ENCODE assay signal across 17 cellular contexts in genomic region chr11:113440816-113441215, GRCh38. TPM values are rescaled to one million over a fixed set of nuclear protein-coding genes. Genes with fewer than 3 reads are reported as not detected.
DNase-seq lines count a peak whose midpoint lies in the region; ATAC-seq and TF ChIP-seq lines count a peak whose summit lies in the region.
"Had no signal": no experiment of that assay in that cellular context is flagged by ENCODE, and none has a peak within 500 bp of the region (broad histone marks: within the 10 kb centered on the region; RNA-seq: fewer than 3 reads in every experiment).

No MANE protein-coding gene starts in this region.

- H3K9me3 ChIP-seq in heart right ventricle: no peaks in the 10 kb centered on the region
- no peaks in the 10 kb centered on the region for H3K9me3 ChIP-seq in testis
- H3K9me3 ChIP-seq: Caco-2, HAP-1 had no signal

- DNase-seq in RPMI7951 (ENCODE audit: low read depth) (peak; percentile 49), caudate nucleus (lab: John Stamatoyannopoulos, UW) (peak in 23 of 61 donors; percentile 8 to 84 (median 43)), posterior vena cava (ENCODE audit: low spot score) (peak; percentile 19), heart right ventricle (no peak), iPS-NIHi11 (ENCODE audit: low spot score) (no peak), testis (no peak)
- DNase-seq: Caco-2; CD4-positive, CD25-positive, alpha-beta regulatory T cell; CD8-positive, alpha-beta T cell; DMS53; GOT3; HFFc6 had no signal

- H3K27ac ChIP-seq in caudate nucleus (ENCODE audit: low read depth, low read length) (peak overlapping the region; percentile 22), heart right ventricle (no peak overlapping the region), testis (no peak overlapping the region)
- H3K27ac ChIP-seq: C4-2B had no signal

- H3K4me3 ChIP-seq in heart right ventricle: no peak overlapping the region
- H3K4me3 ChIP-seq in testis: no peak overlapping the region
- H3K4me3 ChIP-seq: HAP-1 had no signal

- peaks cover 0 to 60% (median 29%) of the 10 kb centered on the region in 7 donors for H3K27me3 ChIP-seq in heart right ventricle
- no peaks in the 10 kb centered on the region for H3K27me3 ChIP-seq in testis

- TF ChIP-seq CTCF in heart right ventricle (IDR thresholded peaks at IDR 0.05): no peak
- no peak for TF ChIP-seq CTCF in testis (IDR thresholded peaks at IDR 0.05)

- TF ChIP-seq POLR2A in testis (IDR thresholded peaks at IDR 0.05): no peak

- 85 to 94% methylated on average over 2 of the region's 2 CpGs for WGBS in heart right ventricle, 2 donors
- 92 to 98% methylated on average over 2 of the region's 2 CpGs for WGBS in testis, 2 donors

- peaks cover 0 to 4% (median 0%) of the 10 kb centered on the region in 9 donors for H3K4me1 ChIP-seq in heart right ventricle
- H3K4me1 ChIP-seq in testis: no peaks in the 10 kb centered on the region
- H3K4me1 ChIP-seq: Caco-2, HAP-1 had no signal

- H3K36me3 ChIP-seq in heart right ventricle (no peaks in the 10 kb centered on the region), testis (ENCODE audit: low read depth, missing control alignments) (no peaks in the 10 kb centered on the region)
- H3K36me3 ChIP-seq: HAP-1 had no signal

- ATAC-seq in heart right ventricle: no peak
- ATAC-seq: CD8-positive, alpha-beta T cell had no signal

- intact Hi-C loops in posterior vena cava (cut with DNase I): no loop called here
- intact Hi-C loops in heart right ventricle (cut with DNase I): no loop called here
- intact Hi-C loops in testis (cut with DNase I; ENCODE audit: low total_unique reads): no loop called here

RNA-seq across cellular contexts. Expression of gene DRD2, which starts 34.4 kb away (rescaled TPM):
- total RNA-seq in RPMI7951 (2014; rRNA removed; shearing (Covaris generic)): 8.2 and 10.7 TPM in 2 replicates
- total RNA-seq in posterior vena cava (under 1 TPM; 0.29 to 0.51 TPM), heart right ventricle (under 1 TPM in 1 of 10 donors, not detected in 9; 0.09 TPM), testis (1 to 10 TPM in 1 of 2 donors, under 1 TPM in 1; 0.74 to 2.5 TPM)
- polyA plus RNA-seq in heart right ventricle (under 1 TPM in 1 of 2 donors, not detected in 1; 0.01 TPM), testis (ENCODE audit: insufficient read depth, low read depth, low replicate concordance) (2.6 TPM)
- total RNA-seq: A172; CD4-positive, CD25-positive, alpha-beta regulatory T cell; CD8-positive, alpha-beta T cell; HFFc6 had no signal
- polyA plus RNA-seq: BJ had no signal

RNA-seq across cellular contexts. Expression of gene ANKK1, which starts 53.2 kb away (rescaled TPM):
- total RNA-seq in RPMI7951 (2014; rRNA removed; shearing (Covaris generic)): 0.20 and 0.24 TPM in 2 replicates
- total RNA-seq in posterior vena cava (under 1 TPM in 1 of 2 donors, not detected in 1; 0.23 TPM), heart right ventricle (not detected), testis (1 to 10 TPM; 2.1 to 2.2 TPM)
- polyA plus RNA-seq in heart right ventricle (under 1 TPM; 0.06 to 0.37 TPM), testis (ENCODE audit: insufficient read depth, low read depth, low replicate concordance) (2.5 TPM)
- total RNA-seq: A172, Daoy, HFFc6 had no signal
- polyA plus RNA-seq: BJ had no signal

Comparison
In these comparisons a context has a peak if more than half of its experiments do, and no peak if none do; other contexts are left out.
1. DNase-seq: peak in RPMI7951 (single experiment) and posterior vena cava (single experiment); none in heart right ventricle (0 of 2), iPS-NIHi11 (single experiment) and testis (single experiment).